1 cellular context compared by ENCODE assay signal in the genomic region with DNA sequence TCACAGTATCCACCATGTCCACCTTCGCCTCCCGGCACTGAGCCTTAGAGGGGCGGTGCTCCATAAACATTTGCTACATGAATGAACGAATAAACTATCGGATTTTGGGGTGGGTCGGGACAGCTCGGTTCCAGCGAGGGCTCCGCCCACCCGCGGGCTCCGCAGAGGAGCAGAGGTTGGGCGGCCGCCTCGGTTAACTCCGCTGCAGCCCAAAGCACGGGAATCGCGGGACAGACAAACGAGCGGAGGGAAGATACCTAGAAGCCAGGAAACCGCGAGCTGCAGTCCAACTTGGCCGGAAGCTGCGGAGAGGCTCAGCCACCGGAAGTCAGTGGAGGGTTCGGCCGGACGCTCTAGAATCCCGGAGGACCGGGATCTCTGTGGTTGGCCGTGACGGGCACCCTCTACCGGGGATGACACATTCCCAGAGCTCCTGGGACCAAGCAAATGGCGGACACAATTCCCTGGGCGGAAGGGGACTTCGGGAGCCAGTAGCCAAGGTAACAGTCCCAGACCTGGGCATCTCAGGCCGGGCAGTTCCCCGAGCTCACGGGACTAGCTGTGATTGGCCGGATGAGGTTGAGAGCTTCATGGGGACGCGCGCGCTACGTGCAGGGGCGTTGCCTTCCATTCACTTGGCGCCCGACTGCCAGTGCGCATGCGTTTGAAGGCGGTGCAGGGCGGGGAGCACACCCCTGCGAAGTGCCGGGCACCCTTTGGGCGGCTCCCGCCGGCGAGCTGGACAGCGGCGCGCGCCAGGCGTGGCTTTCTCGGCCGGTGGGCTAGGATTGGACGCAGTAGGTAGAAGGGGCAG.
TF ChIP-seq lines count a peak whose summit lies in the region.

No MANE protein-coding gene starts in this region.

TF ChIP-seq in HepG2, 621 proteins besides CTCF, POLR2A, EP300 and RAD21 (continued from another document and continues in another):
- TF ChIP-seq NR0B2 (CRISPR knock-in tag; IDR thresholded peaks at IDR 0.05) (no peak), HINFP (CRISPR knock-in tag; IDR thresholded peaks at IDR 0.05; ENCODE audit: low read depth) (no peak; the same call in 1 of the 2 replicates), RXRA (CRISPR knock-in tag; IDR thresholded peaks at IDR 0.05) (peak; percentile 59), SNAPC5 (CRISPR knock-in tag; IDR thresholded peaks at IDR 0.05; ENCODE audit: borderline replicate concordance) (no peak), HDAC2 (CRISPR knock-in tag; IDR thresholded peaks at IDR 0.05) (no peak; the same call in none of the 2 replicates), MEIS1 (CRISPR knock-in tag; IDR thresholded peaks at IDR 0.05; ENCODE audit: borderline replicate concordance) (peak; percentile 94), HNF4G (IDR thresholded peaks at IDR 0.05; ENCODE audit: borderline replicate concordance, low read depth, low read length) (no peak), HNF4G (CRISPR knock-in tag; IDR thresholded peaks at IDR 0.05; ENCODE audit: borderline replicate concordance, low read depth) (no peak), ZNF10 (CRISPR knock-in tag; IDR thresholded peaks at IDR 0.05; ENCODE audit: borderline replicate concordance, low read depth) (no peak), NONO (IDR thresholded peaks at IDR 0.05) (no peak), NONO (CRISPR knock-in tag; conservative IDR thresholded peaks at IDR 0.05) (no peak; the same call in none of the 2 replicates), ZXDC (CRISPR knock-in tag; IDR thresholded peaks at IDR 0.05) (no peak), ZSCAN30 (CRISPR knock-in tag; IDR thresholded peaks at IDR 0.05) (no peak), MLX (CRISPR knock-in tag; IDR thresholded peaks at IDR 0.05) (no peak), ZFY (CRISPR knock-in tag; IDR thresholded peaks at IDR 0.05) (peak; percentile 35; the same call in 1 of the 2 replicates), ZSCAN9 (CRISPR knock-in tag; IDR thresholded peaks at IDR 0.05; ENCODE audit: borderline replicate concordance) (peak; percentile 39; the same call in 1 of the 2 replicates), ZNF629 (CRISPR knock-in tag; conservative IDR thresholded peaks at IDR 0.05) (no peak; the same call in 1 of the 2 replicates), SALL2 (CRISPR knock-in tag; IDR thresholded peaks at IDR 0.05) (0 out of 2 replicates have a peak, but pooled peaks have one; percentile 53), ZUFSP (CRISPR knock-in tag; IDR thresholded peaks at IDR 0.05; ENCODE audit: borderline replicate concordance) (no peak), ZNF75D (CRISPR knock-in tag; IDR thresholded peaks at IDR 0.05; ENCODE audit: borderline replicate concordance) (no peak), EHMT2 (IDR thresholded peaks at IDR 0.05; ENCODE audit: borderline replicate concordance, low read depth, low read length) (no peak; the same call in 1 of the 2 replicates), KLF11 (CRISPR knock-in tag; IDR thresholded peaks at IDR 0.05) (no peak), PHF5A (CRISPR knock-in tag; IDR thresholded peaks at IDR 0.05; ENCODE audit: low read depth, unreplicated experiment) (no peak), ZNF7 (CRISPR knock-in tag; IDR thresholded peaks at IDR 0.05) (no peak), ZFP91 (CRISPR knock-in tag; IDR thresholded peaks at IDR 0.05; ENCODE audit: borderline replicate concordance) (peak; percentile 84; the same call in 1 of the 2 replicates)
- TF ChIP-seq, protein P1, sequence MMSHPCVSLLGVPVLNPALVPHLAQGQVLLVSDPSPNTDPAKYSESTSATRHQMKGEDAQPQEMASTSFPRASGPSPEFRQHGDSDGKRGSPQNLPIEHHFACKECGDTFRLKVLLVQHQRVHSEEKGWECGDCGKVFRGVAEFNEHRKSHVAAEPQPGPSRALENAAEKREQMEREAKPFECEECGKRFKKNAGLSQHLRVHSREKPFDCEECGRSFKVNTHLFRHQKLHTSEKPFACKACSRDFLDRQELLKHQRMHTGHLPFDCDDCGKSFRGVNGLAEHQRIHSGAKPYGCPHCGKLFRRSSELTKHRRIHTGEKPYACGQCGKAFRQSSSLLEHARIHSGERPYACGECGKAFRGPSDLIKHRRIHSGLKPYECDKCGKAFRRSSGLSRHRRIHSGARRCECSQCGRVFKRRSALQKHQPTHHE (CRISPR knock-in tag; IDR thresholded peaks at IDR 0.05; ENCODE audit: borderline replicate concordance) = peak; percentile 74; the same call in 1 of the 2 replicates
- TF ChIP-seq, protein P2, sequence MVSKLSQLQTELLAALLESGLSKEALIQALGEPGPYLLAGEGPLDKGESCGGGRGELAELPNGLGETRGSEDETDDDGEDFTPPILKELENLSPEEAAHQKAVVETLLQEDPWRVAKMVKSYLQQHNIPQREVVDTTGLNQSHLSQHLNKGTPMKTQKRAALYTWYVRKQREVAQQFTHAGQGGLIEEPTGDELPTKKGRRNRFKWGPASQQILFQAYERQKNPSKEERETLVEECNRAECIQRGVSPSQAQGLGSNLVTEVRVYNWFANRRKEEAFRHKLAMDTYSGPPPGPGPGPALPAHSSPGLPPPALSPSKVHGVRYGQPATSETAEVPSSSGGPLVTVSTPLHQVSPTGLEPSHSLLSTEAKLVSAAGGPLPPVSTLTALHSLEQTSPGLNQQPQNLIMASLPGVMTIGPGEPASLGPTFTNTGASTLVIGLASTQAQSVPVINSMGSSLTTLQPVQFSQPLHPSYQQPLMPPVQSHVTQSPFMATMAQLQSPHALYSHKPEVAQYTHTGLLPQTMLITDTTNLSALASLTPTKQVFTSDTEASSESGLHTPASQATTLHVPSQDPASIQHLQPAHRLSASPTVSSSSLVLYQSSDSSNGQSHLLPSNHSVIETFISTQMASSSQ (IDR thresholded peaks at IDR 0.05; ENCODE audit: low read depth) = no peak
- TF ChIP-seq, protein P2 (CRISPR knock-in tag; IDR thresholded peaks at IDR 0.05; ENCODE audit: borderline replicate concordance) = peak; percentile 63; the same call in 1 of the 2 replicates
- TF ChIP-seq, protein P3, sequence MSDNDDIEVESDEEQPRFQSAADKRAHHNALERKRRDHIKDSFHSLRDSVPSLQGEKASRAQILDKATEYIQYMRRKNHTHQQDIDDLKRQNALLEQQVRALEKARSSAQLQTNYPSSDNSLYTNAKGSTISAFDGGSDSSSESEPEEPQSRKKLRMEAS (IDR thresholded peaks at IDR 0.05) = peak; percentile 64
- TF ChIP-seq, protein P4, sequence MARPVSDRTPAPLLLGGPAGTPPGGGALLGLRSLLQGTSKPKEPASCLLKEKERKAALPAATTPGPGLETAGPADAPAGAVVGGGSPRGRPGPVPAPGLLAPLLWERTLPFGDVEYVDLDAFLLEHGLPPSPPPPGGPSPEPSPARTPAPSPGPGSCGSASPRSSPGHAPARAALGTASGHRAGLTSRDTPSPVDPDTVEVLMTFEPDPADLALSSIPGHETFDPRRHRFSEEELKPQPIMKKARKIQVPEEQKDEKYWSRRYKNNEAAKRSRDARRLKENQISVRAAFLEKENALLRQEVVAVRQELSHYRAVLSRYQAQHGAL (CRISPR knock-in tag; IDR thresholded peaks at IDR 0.05; ENCODE audit: not compliant biosample characterization) = peak; percentile 57
- TF ChIP-seq, protein P5, sequence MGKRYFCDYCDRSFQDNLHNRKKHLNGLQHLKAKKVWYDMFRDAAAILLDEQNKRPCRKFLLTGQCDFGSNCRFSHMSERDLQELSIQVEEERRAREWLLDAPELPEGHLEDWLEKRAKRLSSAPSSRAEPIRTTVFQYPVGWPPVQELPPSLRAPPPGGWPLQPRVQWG (CRISPR knock-in tag; IDR thresholded peaks at IDR 0.05; ENCODE audit: borderline replicate concordance, low read depth) = no peak
- TF ChIP-seq, protein P6, sequence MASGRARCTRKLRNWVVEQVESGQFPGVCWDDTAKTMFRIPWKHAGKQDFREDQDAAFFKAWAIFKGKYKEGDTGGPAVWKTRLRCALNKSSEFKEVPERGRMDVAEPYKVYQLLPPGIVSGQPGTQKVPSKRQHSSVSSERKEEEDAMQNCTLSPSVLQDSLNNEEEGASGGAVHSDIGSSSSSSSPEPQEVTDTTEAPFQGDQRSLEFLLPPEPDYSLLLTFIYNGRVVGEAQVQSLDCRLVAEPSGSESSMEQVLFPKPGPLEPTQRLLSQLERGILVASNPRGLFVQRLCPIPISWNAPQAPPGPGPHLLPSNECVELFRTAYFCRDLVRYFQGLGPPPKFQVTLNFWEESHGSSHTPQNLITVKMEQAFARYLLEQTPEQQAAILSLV (CRISPR knock-in tag; IDR thresholded peaks at IDR 0.05; ENCODE audit: borderline replicate concordance) = peak; percentile 89
